Comparison of ENCODE assay signal across 31 cellular contexts in the genomic region with DNA sequence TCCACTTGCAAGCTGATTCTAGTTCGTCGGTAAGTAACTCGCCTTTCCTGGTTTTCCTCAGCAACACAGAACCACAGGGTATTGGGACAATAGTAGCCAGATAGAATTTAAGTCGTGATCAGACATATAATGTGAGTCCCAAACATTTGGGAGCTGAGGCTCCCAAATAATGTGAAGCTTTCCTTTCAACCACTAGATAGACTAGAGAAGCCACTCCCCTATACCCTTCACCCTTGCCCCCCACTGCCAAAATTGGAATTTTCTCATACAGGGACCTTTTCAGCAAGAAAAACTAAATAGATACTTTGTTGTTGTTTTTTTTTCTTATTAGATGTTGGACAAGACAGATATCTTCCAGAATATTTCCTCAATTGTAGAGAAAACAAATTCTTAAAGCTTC. TPM values are rescaled to one million over a fixed set of nuclear protein-coding genes. Genes with fewer than 3 reads are reported as not detected.
"Had no signal": no experiment of that assay in that cellular context is flagged by ENCODE, and none has a peak within 500 bp of the region (broad histone marks: within the 10 kb centered on the region; RNA-seq: fewer than 3 reads in every experiment).

No MANE protein-coding gene starts in this region.

- ATAC-seq: naive thymus-derived CD8-positive, alpha-beta T cell; natural killer cell treated with Interleukin-12 subunit alpha and Interleukin-12 subunit beta and Interleukin-15 and Interleukin-18, amount 100 ng/mL, for 72 hours; psoas muscle; sciatic nerve; stimulated activated memory B cell treated with anti-CD40 and anti-IgM and Interleukin-4, amounts not matched to agents 10 μg/mL and 1 μg/mL and 100 μg/mL, for 72 hours; stimulated activated naive CD8-positive, alpha-beta T cell treated with anti-CD3 and anti-CD28 coated beads, Interleukin-15, amount 100 ng/mL, for 72 hours; stimulated activated naive CD8-positive, alpha-beta T cell treated with anti-CD3 and anti-CD28 coated beads, Interleukin-15, Interleukin-2, amounts not matched to agents 100 U/mL and 50 U/mL, for 24 hours; upper lobe of right lung had no signal

- H3K36me3 ChIP-seq: neutrophil, spleen, suprapubic skin, tibial artery, transverse colon, upper lobe of right lung, uterus had no signal

- H3K27ac ChIP-seq: neutrophil, parathyroid adenoma, psoas muscle, skin epidermis, spleen, suprapubic skin, testis, tibial artery, transverse colon, upper lobe of right lung, uterus had no signal

- H3K4me3 ChIP-seq: psoas muscle, skin epidermis, smooth muscle cell, spleen, suprapubic skin, testis, tibial artery, transverse colon, upper lobe of right lung, uterus had no signal

- H3K9ac ChIP-seq: parathyroid adenoma had no signal

- H3K4me1 ChIP-seq: parathyroid adenoma, psoas muscle, spleen, suprapubic skin, testis, tibial artery, upper lobe of right lung, uterus had no signal

- H3K4me2 ChIP-seq: smooth muscle cell had no signal

- H3K27me3 ChIP-seq: neutrophil, spleen, suprapubic skin, testis, tibial artery, transverse colon, upper lobe of right lung, uterus had no signal

- H2AFZ ChIP-seq: parathyroid adenoma had no signal

- H3K9me3 ChIP-seq: neutrophil, psoas muscle, suprapubic skin, testis, tibial artery, transverse colon, upper lobe of right lung, uterus had no signal

- H3K79me2 ChIP-seq: parathyroid adenoma had no signal

- DNase-seq: naive B cell; naive thymus-derived CD8-positive, alpha-beta T cell; nephron progenitor cell; nucleus accumbens; posterior cingulate gyrus; psoas muscle; spleen; stimulated activated CD4-positive, alpha-beta T cell treated with anti-CD3 and anti-CD28 coated beads, Interleukin-12 subunit alpha, Interleukin-12 subunit beta, amount 100 ng/mL, for 4 hours; stimulated activated CD4-positive, alpha-beta T cell treated with anti-CD3 and anti-CD28 coated beads, Interleukin-1b, Interleukin-23, amount 100 ng/mL, for 48 hours; stimulated activated CD4-positive, alpha-beta T cell treated with anti-CD3 and anti-CD28 coated beads, Interleukin-4, amount 100 ng/mL, for 1 hour; stimulated activated CD4-positive, alpha-beta T cell treated with anti-CD3 and anti-CD28 coated beads, Interleukin-4, amount 100 ng/mL, for 4 hours; stimulated activated CD8-positive, alpha-beta memory T cell treated with anti-CD3 and anti-CD28 coated beads, Interleukin-4, amount 100 ng/mL, for 48 hours; stimulated activated naive CD4-positive, alpha-beta T cell; stimulated activated naive CD8-positive, alpha-beta T cell treated with anti-CD3 and anti-CD28 coated beads, Interleukin-15, amount 100 ng/mL, for 72 hours; stimulated activated naive CD8-positive, alpha-beta T cell treated with anti-CD3 and anti-CD28 coated beads, Interleukin-15, Interleukin-2, amounts not matched to agents 100 U/mL and 50 U/mL, for 24 hours; substantia nigra; testis; tibial artery; transverse colon; upper lobe of right lung; uterus had no signal

RNA-seq across cellular contexts. Expression of a gene that starts 1.9 kb away (rescaled TPM):
- total RNA-seq: naive thymus-derived CD8-positive, alpha-beta T cell; natural killer cell treated with Interleukin-12 subunit alpha and Interleukin-12 subunit beta and Interleukin-15 and Interleukin-18, amount 100 ng/mL, for 72 hours; neural crest cell; osteocyte; smooth muscle cell had no signal
- polyA plus RNA-seq: naive thymus-derived CD8-positive, alpha-beta T cell; smooth muscle cell had no signal
